In genomic region chrX:118228456-118228855, GRCh38 we compare ENCODE assay signal across 19 cellular contexts.
"Had no signal": no experiment of that assay in that cellular context is flagged by ENCODE, and none has a peak within 500 bp of the region (broad histone marks: within the 10 kb centered on the region; RNA-seq: fewer than 3 reads in every experiment).

No MANE protein-coding gene starts in this region.

- H3K4me3 Mint-ChIP-seq: IgD-negative memory B cell had no signal

- ATAC-seq: HepG2, K562 had no signal

- H3K27ac ChIP-seq: KMS-11 had no signal

- H3K4me3 ChIP-seq: K562 had no signal

- H3K27ac Mint-ChIP-seq: IgD-negative memory B cell had no signal

- H3K36me3 Mint-ChIP-seq: IgD-negative memory B cell had no signal

- H3K9me3 Mint-ChIP-seq: IgD-negative memory B cell had no signal

- FAIRE-seq: HepG2, K562, RCC 7860 had no signal

- DNase-seq: Kasumi-1, MM.1S, NCI-H1092 treated with DMSO at 0.1 percent for 48 hours, NCI-H1436, NCI-H187, NCI-H2029, NCI-H2081 treated with DMSO at 0.1 percent for 48 hours, NCI-H2171, NCI-H2227 treated with DMSO at 0.1 percent for 48 hours, NCI-H524, NCI-H526 treated with DMSO at 0.1 percent for 48 hours, NCI-H774, Right ventricle myocardium superior, RPMI8226 had no signal

- H3K9ac ChIP-seq: KMS-11 had no signal

- H3K4me2 ChIP-seq: KMS-11 had no signal
